In the genomic region with DNA sequence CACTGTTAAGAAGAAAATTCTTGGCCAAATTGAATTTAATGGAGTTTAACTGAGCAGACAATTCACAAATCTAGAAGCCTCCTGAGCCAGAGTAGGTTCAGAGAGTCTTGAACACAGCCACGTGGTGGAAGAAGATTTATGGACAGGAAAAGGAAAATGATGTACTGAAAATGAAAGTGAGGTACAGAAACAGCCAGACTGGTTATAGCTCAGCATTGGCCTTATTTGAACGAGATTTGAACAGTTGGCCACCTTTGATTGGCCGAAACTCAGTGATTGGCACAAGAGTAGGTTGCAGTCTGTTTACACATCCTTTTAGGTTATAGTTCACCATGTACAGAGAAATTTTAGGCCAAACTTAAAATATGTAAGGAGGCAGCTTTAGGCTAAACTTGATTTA, we compare ENCODE assay signal across 17 cellular contexts. TPM values are rescaled to one million over a fixed set of nuclear protein-coding genes. Genes with fewer than 3 reads are reported as not detected.
DNase-seq lines count a peak whose midpoint lies in the region; ATAC-seq and TF ChIP-seq lines count a peak whose summit lies in the region.
"Had no signal": no experiment of that assay in that cellular context is flagged by ENCODE, and none has a peak within 500 bp of the region (broad histone marks: within the 10 kb centered on the region; RNA-seq: fewer than 3 reads in every experiment).

No MANE protein-coding gene starts in this region.

- H3K4me3 Mint-ChIP-seq in activated CD4-positive, alpha-beta memory T cell treated with anti-CD3 and anti-CD28 coated beads, Interleukin-2, amount 10 ng/mL, durations not matched to agents 7 days and 5 days, result no peak overlapping the region
- no peak overlapping the region for H3K4me3 Mint-ChIP-seq in memory B cell
- no peak overlapping the region for H3K4me3 Mint-ChIP-seq in mesothelial cell of epicardium
- H3K4me3 Mint-ChIP-seq: brain had no signal

- peak overlapping the region; percentile 76 for H3K27ac Mint-ChIP-seq in activated CD4-positive, alpha-beta memory T cell treated with anti-CD3 and anti-CD28 coated beads, Interleukin-2, amount 10 ng/mL, durations not matched to agents 7 days and 5 days
- peak overlapping the region; percentile 78 for H3K27ac Mint-ChIP-seq in memory B cell
- H3K27ac Mint-ChIP-seq in mesothelial cell of epicardium, result no peak overlapping the region
- H3K27ac Mint-ChIP-seq: brain had no signal

- no peak for TF ChIP-seq POLR2A in esophagus squamous epithelium (IDR thresholded peaks at IDR 0.05)

- H3K4me1 ChIP-seq in esophagus squamous epithelium, result peaks cover 0 to 17% (median 5%) of the 10 kb centered on the region in 3 donors
- H3K4me1 ChIP-seq: esophagus muscularis mucosa had no signal

- ATAC-seq in GM18870 (IDR thresholded peaks at IDR 0.05; ENCODE audit: unreplicated experiment), result peak; percentile 53
- peak; percentile 51 for ATAC-seq in memory B cell (ENCODE audit: low read depth)
- no peak for ATAC-seq in HG02798 (IDR thresholded peaks at IDR 0.05; ENCODE audit: poor library complexity, unreplicated experiment)
- ATAC-seq: HCT116, sciatic nerve had no signal

- intact Hi-C loops in esophagus squamous epithelium (cut with DNase I), result no loop called here

- WGBS in esophagus squamous epithelium, 2 donors, result 53 to 77% methylated on average over 3 of the region's 3 CpGs

- POLR2A ChIA-PET in activated CD4-positive, alpha-beta memory T cell treated with anti-CD3 and anti-CD28 coated beads, Interleukin-2, amount 10 ng/mL, durations not matched to agents 7 days and 5 days (lab: Charles Lee), result interaction anchor here (0.6 to 8.4 kb wide), 6 partner anchors 9 to 196 kb away, joined by 3 to 141 read pairs (median 3); partner anchors contain the start of genes OAS1 and OAS2

- no peaks in the 10 kb centered on the region for H3K27me3 ChIP-seq in esophagus squamous epithelium
- H3K27me3 ChIP-seq: esophagus muscularis mucosa had no signal

- peak; percentile 36 for DNase-seq in activated CD4-positive, alpha-beta T cell treated with anti-CD3 and anti-CD28 coated beads for 48 hours
- no peak for DNase-seq in activated CD4-positive, alpha-beta T cell treated with anti-CD3 and anti-CD28 coated beads for 4 hours
- DNase-seq in activated CD4-positive, alpha-beta memory T cell treated with anti-CD3 and anti-CD28 coated beads, Interleukin-2, amount 10 ng/mL, durations not matched to agents 7 days and 5 days, result peak; percentile 37
- no peak for DNase-seq in memory B cell (ENCODE audit: low spot score in 2 of 2)
- DNase-seq in mesothelial cell of epicardium (ENCODE audit: low spot score in 2 of 2, unreplicated experiment in 2 of 2), result no peak
- no peak for DNase-seq in esophagus squamous epithelium (lab: John Stamatoyannopoulos, UW)
- DNase-seq: activated CD4-positive, CD25-positive, alpha-beta regulatory T cell treated with anti-CD3 and anti-CD28 coated beads, Interleukin-2, amount 50 U/mL, for 72 hours; activated effector memory CD4-positive, alpha-beta T cell treated with anti-CD3 and anti-CD28 coated beads, Interleukin-2, amount 50 U/mL, for 16 hours; NCI-H1048; NCI-H748 treated with DMSO at 0.1 percent for 48 hours had no signal

- CTCF ChIA-PET in activated CD4-positive, alpha-beta memory T cell treated with anti-CD3 and anti-CD28 coated beads, Interleukin-2, amount 10 ng/mL, durations not matched to agents 7 days and 5 days (lab: Charles Lee), result interaction anchor here (1.3 to 1.7 kb wide), 2 partner anchors 8 to 10 kb away, joined by 3 to 11 read pairs; partner anchors contain the start of gene OAS2

- no peak overlapping the region for H3K27ac ChIP-seq in esophagus squamous epithelium
- H3K27ac ChIP-seq: esophagus muscularis mucosa, RWPE1 had no signal

- H3K9me3 ChIP-seq in esophagus squamous epithelium, result peaks cover 0 to 8% (median 0%) of the 10 kb centered on the region in 3 donors

- no peak overlapping the region for H3K4me3 ChIP-seq in esophagus squamous epithelium
- H3K4me3 ChIP-seq: esophagus muscularis mucosa had no signal

- H3K27me3 Mint-ChIP-seq in activated CD4-positive, alpha-beta memory T cell treated with anti-CD3 and anti-CD28 coated beads, Interleukin-2, amount 10 ng/mL, durations not matched to agents 7 days and 5 days, result no peaks in the 10 kb centered on the region
- H3K27me3 Mint-ChIP-seq in memory B cell (no peaks in the 10 kb centered on the region), mesothelial cell of epicardium (ENCODE audit: low read depth) (peaks cover 30% of the 10 kb centered on the region)

- H3K9me3 Mint-ChIP-seq in activated CD4-positive, alpha-beta memory T cell treated with anti-CD3 and anti-CD28 coated beads, Interleukin-2, amount 10 ng/mL, durations not matched to agents 7 days and 5 days, result peaks cover 28% of the 10 kb centered on the region
- H3K9me3 Mint-ChIP-seq in memory B cell, result peaks cover 6% of the 10 kb centered on the region
- H3K9me3 Mint-ChIP-seq in mesothelial cell of epicardium, result peaks cover 14% of the 10 kb centered on the region

- H3K36me3 ChIP-seq in esophagus squamous epithelium, result peaks cover 0 to 45% (median 4%) of the 10 kb centered on the region in 3 donors

- peaks cover 77% of the 10 kb centered on the region for H3K4me1 Mint-ChIP-seq in activated CD4-positive, alpha-beta memory T cell treated with anti-CD3 and anti-CD28 coated beads, Interleukin-2, amount 10 ng/mL, durations not matched to agents 7 days and 5 days
- H3K4me1 Mint-ChIP-seq in memory B cell (peaks cover 12% of the 10 kb centered on the region), mesothelial cell of epicardium (no peaks in the 10 kb centered on the region)
- H3K4me1 Mint-ChIP-seq: brain had no signal

- peaks cover 99% of the 10 kb centered on the region for H3K36me3 Mint-ChIP-seq in activated CD4-positive, alpha-beta memory T cell treated with anti-CD3 and anti-CD28 coated beads, Interleukin-2, amount 10 ng/mL, durations not matched to agents 7 days and 5 days (ENCODE audit: low read depth)
- H3K36me3 Mint-ChIP-seq in memory B cell (peaks cover 45% of the 10 kb centered on the region), mesothelial cell of epicardium (no peaks in the 10 kb centered on the region)
- H3K36me3 Mint-ChIP-seq: brain had no signal

- TF ChIP-seq CTCF in mesothelial cell of epicardium (IDR thresholded peaks at IDR 0.05; ENCODE audit: unreplicated experiment), result no peak
- no peak for TF ChIP-seq CTCF in esophagus squamous epithelium (IDR thresholded peaks at IDR 0.05)

RNA-seq across cellular contexts. Expression of gene OAS2, which starts 9.9 kb away (rescaled TPM):
- total RNA-seq in activated CD4-positive, alpha-beta memory T cell treated with anti-CD3 and anti-CD28 coated beads, Interleukin-2, amount 10 ng/mL, durations not matched to agents 7 days and 5 days, result 100 to 1,000 TPM; 327 to 331 TPM
- 0.22 to 0.43 TPM (median 0.36 TPM) in 3 replicates for total RNA-seq in mesothelial cell of epicardium
- 10 to 100 TPM in 3 of 4 donors, 1 to 10 TPM in 1; 8.3 to 35.6 (median 10.9) TPM for total RNA-seq in esophagus squamous epithelium

RNA-seq across cellular contexts. Expression of gene OAS3, which starts 50.0 kb away (rescaled TPM):
- 100 to 1,000 TPM; 260 to 265 TPM for total RNA-seq in activated CD4-positive, alpha-beta memory T cell treated with anti-CD3 and anti-CD28 coated beads, Interleukin-2, amount 10 ng/mL, durations not matched to agents 7 days and 5 days
- total RNA-seq in mesothelial cell of epicardium (6.0 to 7.7 TPM (median 6.5 TPM) in 3 replicates), esophagus squamous epithelium (10 to 100 TPM; 25.2 to 40.0 (median 32.3) TPM)

Comparison
In these comparisons a context has a peak if more than half of its experiments do, and no peak if none do; other contexts are left out.
1. DNase-seq: peak in activated CD4-positive, alpha-beta T cell treated with anti-CD3 and anti-CD28 coated beads for 48 hours (single experiment) and activated CD4-positive, alpha-beta memory T cell treated with anti-CD3 and anti-CD28 coated beads, Interleukin-2, amount 10 ng/mL, durations not matched to agents 7 days and 5 days (single experiment); none in activated CD4-positive, alpha-beta T cell treated with anti-CD3 and anti-CD28 coated beads for 4 hours (0 of 2), memory B cell (0 of 2), mesothelial cell of epicardium (0 of 2) and esophagus squamous epithelium (single experiment).
2. RNA of gene OAS2, which starts 9.9 kb away (total RNA-seq): 327 to 331 TPM in activated CD4-positive, alpha-beta memory T cell treated with anti-CD3 and anti-CD28 coated beads, Interleukin-2, amount 10 ng/mL, durations not matched to agents 7 days and 5 days; 8.3 to 35.6 TPM in esophagus squamous epithelium and 0.22 to 0.43 TPM in mesothelial cell of epicardium; every median in the first group is over 4 times any median in the second.
3. RNA of gene OAS3, which starts 50.0 kb away (total RNA-seq): 260 to 265 TPM in activated CD4-positive, alpha-beta memory T cell treated with anti-CD3 and anti-CD28 coated beads, Interleukin-2, amount 10 ng/mL, durations not matched to agents 7 days and 5 days; 25.2 to 40.0 TPM in esophagus squamous epithelium and 6.0 to 7.7 TPM in mesothelial cell of epicardium; every median in the first group is over 4 times any median in the second.